1 cellular context compared by ENCODE assay signal in genomic region chr2:175181104-175181876, GRCh38.
TF ChIP-seq lines count a peak whose summit lies in the region.

Gene ATP5MC3, minus strand, starts transcription at chr2:175181710. Its CDS starts 317 bp downstream, at chr2:175181393.

TF ChIP-seq in HepG2, 621 proteins besides CTCF, POLR2A, EP300 and RAD21 (continued from another document and continues in another):
- TF ChIP-seq YEATS2 (CRISPR knock-in tag; IDR thresholded peaks at IDR 0.05; ENCODE audit: borderline replicate concordance) (peak; percentile 100), FOXA3 (CRISPR knock-in tag; IDR thresholded peaks at IDR 0.05) (peak; percentile 68), NFKB2 (CRISPR knock-in tag; IDR thresholded peaks at IDR 0.05; ENCODE audit: borderline replicate concordance) (peak; percentile 87; the same call in 1 of the 2 replicates), RNF2 (conservative IDR thresholded peaks at IDR 0.05; ENCODE audit: low read depth) (0 out of 2 replicates have a peak, but pooled peaks have one; percentile 21), ZNF816 (CRISPR knock-in tag; IDR thresholded peaks at IDR 0.05; ENCODE audit: borderline replicate concordance) (peak; percentile 88; the same call in 1 of the 2 replicates), ZNF263 (CRISPR knock-in tag; IDR thresholded peaks at IDR 0.05) (peak; percentile 52; the same call in 1 of the 2 replicates), CHCHD3 (CRISPR knock-in tag; IDR thresholded peaks at IDR 0.05) (0 out of 2 replicates have a peak, but pooled peaks have one; percentile 6), MIER3 (CRISPR knock-in tag; IDR thresholded peaks at IDR 0.05; ENCODE audit: borderline replicate concordance) (peak; percentile 93; the same call in 1 of the 2 replicates), ATF2 (CRISPR knock-in tag; IDR thresholded peaks at IDR 0.05) (peak; percentile 68), HES4 (CRISPR knock-in tag; IDR thresholded peaks at IDR 0.05; ENCODE audit: borderline replicate concordance) (no peak), ZNF777 (CRISPR knock-in tag; IDR thresholded peaks at IDR 0.05) (peak; percentile 40), HNF4A (CRISPR knock-in tag; IDR thresholded peaks at IDR 0.05) (peak; percentile 58), CENPT (CRISPR knock-in tag; IDR thresholded peaks at IDR 0.05; ENCODE audit: low read depth) (no peak), NAIF1 (CRISPR knock-in tag; IDR thresholded peaks at IDR 0.05; ENCODE audit: borderline replicate concordance) (peak; percentile 24; the same call in 1 of the 2 replicates), ZNF570 (CRISPR knock-in tag; IDR thresholded peaks at IDR 0.05; ENCODE audit: borderline replicate concordance) (no peak), ZSCAN22 (CRISPR knock-in tag; IDR thresholded peaks at IDR 0.05) (no peak), ZBTB46 (CRISPR knock-in tag; IDR thresholded peaks at IDR 0.05; ENCODE audit: borderline replicate concordance) (0 out of 2 replicates have a peak, but pooled peaks have one; percentile 26), TEAD3 (CRISPR knock-in tag; optimal IDR thresholded peaks at IDR 0.05; ENCODE audit: borderline replicate concordance) (peak; percentile 68), ETS1 (CRISPR knock-in tag; IDR thresholded peaks at IDR 0.05) (peak; percentile 65; the same call in 1 of the 2 replicates), ZNF143 (CRISPR knock-in tag; IDR thresholded peaks at IDR 0.05) (0 out of 2 replicates have a peak, but pooled peaks have one; percentile 21), FOXM1 (CRISPR knock-in tag; IDR thresholded peaks at IDR 0.05) (no peak), ZNF703 (CRISPR knock-in tag; IDR thresholded peaks at IDR 0.05; ENCODE audit: borderline replicate concordance) (no peak), MTA3 (CRISPR knock-in tag; IDR thresholded peaks at IDR 0.05) (0 out of 2 replicates have a peak, but pooled peaks have one; percentile 71), STAG1 (CRISPR knock-in tag; IDR thresholded peaks at IDR 0.05) (no peak), TCF7 (IDR thresholded peaks at IDR 0.05; ENCODE audit: low read depth) (no peak), ZFP36L1 (CRISPR knock-in tag; IDR thresholded peaks at IDR 0.05) (no peak; the same call in 1 of the 2 replicates), CENPBD1 (CRISPR knock-in tag; IDR thresholded peaks at IDR 0.05; ENCODE audit: borderline replicate concordance, low read depth) (0 out of 2 replicates have a peak, but pooled peaks have one; percentile 40), SPEN (CRISPR knock-in tag; IDR thresholded peaks at IDR 0.05; ENCODE audit: low read depth) (peak; percentile 98), MTF1 (CRISPR knock-in tag; IDR thresholded peaks at IDR 0.05) (no peak), MLLT10 (CRISPR knock-in tag; IDR thresholded peaks at IDR 0.05) (no peak), DDIT3 (CRISPR knock-in tag; IDR thresholded peaks at IDR 0.05) (no peak), ZNF383 (CRISPR knock-in tag; IDR thresholded peaks at IDR 0.05; ENCODE audit: borderline replicate concordance) (no peak), PHF8 (CRISPR knock-in tag; IDR thresholded peaks at IDR 0.05) (peak; percentile 93), CCAR2 (optimal IDR thresholded peaks at IDR 0.05; ENCODE audit: low read depth, low read length) (peak; percentile 93), GTF3A (CRISPR knock-in tag; conservative IDR thresholded peaks at IDR 0.05) (no peak), CBX2 (IDR thresholded peaks at IDR 0.05; ENCODE audit: low read depth, low read length) (no peak), CBX2 (CRISPR knock-in tag; IDR thresholded peaks at IDR 0.05; ENCODE audit: low read depth) (no peak), MAFF (IDR thresholded peaks at IDR 0.05; ENCODE audit: low read depth, low read length) (no peak), ZNF24 (IDR thresholded peaks at IDR 0.05) (no peak), ZNF468 (CRISPR knock-in tag; IDR thresholded peaks at IDR 0.05) (no peak), GMEB2 (CRISPR knock-in tag; IDR thresholded peaks at IDR 0.05; ENCODE audit: low read depth) (no peak), ZNF180 (CRISPR knock-in tag; IDR thresholded peaks at IDR 0.05; ENCODE audit: borderline replicate concordance, low read depth) (peak; percentile 18; the same call in 1 of the 2 replicates), ZSCAN31 (CRISPR knock-in tag; IDR thresholded peaks at IDR 0.05; ENCODE audit: low read depth) (peak; percentile 83; the same call in 1 of the 2 replicates), FLYWCH1 (CRISPR knock-in tag; IDR thresholded peaks at IDR 0.05) (no peak), ZNF580 (CRISPR knock-in tag; IDR thresholded peaks at IDR 0.05; ENCODE audit: borderline replicate concordance, low read depth) (peak; percentile 75), CEBPZ (IDR thresholded peaks at IDR 0.05; ENCODE audit: low read length) (no peak), NR3C1 (CRISPR knock-in tag; IDR thresholded peaks at IDR 0.05) (0 out of 2 replicates have a peak, but pooled peaks have one; percentile 24), FOXP1 (IDR thresholded peaks at IDR 0.05) (no peak), FOXP1 (CRISPR knock-in tag; IDR thresholded peaks at IDR 0.05) (peak; percentile 67; the same call in 1 of the 2 replicates), E2F5 (CRISPR knock-in tag; conservative IDR thresholded peaks at IDR 0.05) (no peak; the same call in 1 of the 2 replicates), ZNF281 (CRISPR knock-in tag; IDR thresholded peaks at IDR 0.05; ENCODE audit: borderline replicate concordance) (peak; percentile 54; the same call in 1 of the 2 replicates), ZNF607 (CRISPR knock-in tag; IDR thresholded peaks at IDR 0.05; ENCODE audit: borderline replicate concordance) (peak; percentile 75), ARNTL (CRISPR knock-in tag; IDR thresholded peaks at IDR 0.05) (peak; percentile 60; the same call in 1 of the 2 replicates), PHF5A (CRISPR knock-in tag; IDR thresholded peaks at IDR 0.05; ENCODE audit: low read depth, unreplicated experiment) (peak; percentile 71), SAFB2 (CRISPR knock-in tag; IDR thresholded peaks at IDR 0.05; ENCODE audit: borderline replicate concordance, low read depth) (no peak), ZBTB26 (CRISPR knock-in tag; IDR thresholded peaks at IDR 0.05; ENCODE audit: borderline replicate concordance) (peak; percentile 89)
